Comparison of ENCODE assay signal across 1 cellular context in the genomic region with DNA sequence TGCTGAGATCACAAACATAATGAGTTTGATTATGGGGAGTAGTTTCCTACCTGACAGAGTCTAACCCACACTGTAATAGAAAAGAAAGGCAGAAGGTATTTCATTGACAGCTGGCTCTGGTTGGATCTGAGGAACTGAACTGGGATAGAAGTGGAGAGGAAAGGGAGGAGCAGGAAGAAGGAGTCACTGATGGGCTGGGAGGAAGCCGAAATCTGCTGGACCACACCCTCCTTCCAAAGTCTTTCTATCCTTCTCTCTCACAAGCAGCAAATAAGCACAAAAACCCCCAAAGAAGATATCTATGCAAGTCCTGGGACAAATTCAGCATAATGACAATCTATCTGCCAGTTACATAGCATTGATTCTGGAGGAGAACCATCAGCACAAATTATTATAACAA.
TF ChIP-seq lines count a peak whose summit lies in the region.

No MANE protein-coding gene starts in this region.

TF ChIP-seq in HCT116, 20 proteins besides CTCF, POLR2A, EP300 and RAD21 (continued from another document):
- TF ChIP-seq, protein P1, sequence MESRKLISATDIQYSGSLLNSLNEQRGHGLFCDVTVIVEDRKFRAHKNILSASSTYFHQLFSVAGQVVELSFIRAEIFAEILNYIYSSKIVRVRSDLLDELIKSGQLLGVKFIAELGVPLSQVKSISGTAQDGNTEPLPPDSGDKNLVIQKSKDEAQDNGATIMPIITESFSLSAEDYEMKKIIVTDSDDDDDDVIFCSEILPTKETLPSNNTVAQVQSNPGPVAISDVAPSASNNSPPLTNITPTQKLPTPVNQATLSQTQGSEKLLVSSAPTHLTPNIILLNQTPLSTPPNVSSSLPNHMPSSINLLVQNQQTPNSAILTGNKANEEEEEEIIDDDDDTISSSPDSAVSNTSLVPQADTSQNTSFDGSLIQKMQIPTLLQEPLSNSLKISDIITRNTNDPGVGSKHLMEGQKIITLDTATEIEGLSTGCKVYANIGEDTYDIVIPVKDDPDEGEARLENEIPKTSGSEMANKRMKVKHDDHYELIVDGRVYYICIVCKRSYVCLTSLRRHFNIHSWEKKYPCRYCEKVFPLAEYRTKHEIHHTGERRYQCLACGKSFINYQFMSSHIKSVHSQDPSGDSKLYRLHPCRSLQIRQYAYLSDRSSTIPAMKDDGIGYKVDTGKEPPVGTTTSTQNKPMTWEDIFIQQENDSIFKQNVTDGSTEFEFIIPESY (IDR thresholded peaks at IDR 0.05; ENCODE audit: extremely low read depth, insufficient replicate concordance, low read length) = no peak
- TF ChIP-seq ZNF274 (IDR thresholded peaks at IDR 0.05; ENCODE audit: low read depth, low read length) = no peak
TF ChIP-seq in HCT116: peak in this region for 3.
